Comparison of ENCODE assay signal across 8 cellular contexts in genomic region chr11:64165482-64165841, GRCh38. TPM values are rescaled to one million over a fixed set of nuclear protein-coding genes. Genes with fewer than 3 reads are reported as not detected.
DNase-seq lines count a peak whose midpoint lies in the region; ATAC-seq and TF ChIP-seq lines count a peak whose summit lies in the region.

No MANE protein-coding gene starts in this region.

- no peaks in the 10 kb centered on the region for H3K9me3 ChIP-seq in OCI-LY7 (ENCODE audit: low read length)
- H3K9me3 ChIP-seq in mucosa of stomach (ENCODE audit: control insufficient read depth, low read length): no peaks in the 10 kb centered on the region

- no peak overlapping the region for H3K27ac ChIP-seq in OCI-LY7 (ENCODE audit: low read depth, low read length, poor library complexity, severe bottlenecking)

- no peaks in the 10 kb centered on the region for H3K79me2 ChIP-seq in OCI-LY7 (ENCODE audit: insufficient read depth, low read depth, low read length)

- H3K4me1 Mint-ChIP-seq in dendritic cell treated with granulocyte-macrophage colony-stimulating factor and Interleukin-4, amounts not matched to agents 40 ng/mL and 50 ng/mL, for 4 days (ENCODE audit: low read depth): peaks cover 14% of the 10 kb centered on the region

- H3K4me3 ChIP-seq in OCI-LY7 (ENCODE audit: low read depth, low read length, poor library complexity, severe bottlenecking) (peak overlapping the region; percentile 67), mucosa of stomach (ENCODE audit: low read length) (peak overlapping the region; percentile 47)

- DNase-seq in activated CD4-positive, alpha-beta T cell treated with anti-CD3 and anti-CD28 coated beads for 48 hours: peak; percentile 37
- DNase-seq in activated CD4-positive, alpha-beta T cell treated with anti-CD3 and anti-CD28 coated beads for 1 hour: no peak
- peak; percentile 18 for DNase-seq in OCI-LY7 (ENCODE audit: low spot score)
- DNase-seq in NCI-H128 (lab: John Stamatoyannopoulos, UW; ENCODE audit: unreplicated experiment): no peak
- DNase-seq in activated gamma-delta T cell treated with Interleukin-2 at 50 U/mL for 16 hours: no peak

- H3K4me1 ChIP-seq in OCI-LY7 (ENCODE audit: insufficient read depth, low read length, poor library complexity, severe bottlenecking): peaks cover 19% of the 10 kb centered on the region
- peaks cover 16% of the 10 kb centered on the region for H3K4me1 ChIP-seq in mucosa of stomach (ENCODE audit: control insufficient read depth, insufficient read depth, low read length)

- no peaks in the 10 kb centered on the region for H3K9me2 ChIP-seq in OCI-LY7 (ENCODE audit: insufficient read depth, low read length)

- BruUV-seq in OCI-LY7 (replicated peaks; lab: Mats Ljungman, UMichigan): no TSS peak

- TF ChIP-seq CTCF in OCI-LY7 (conservative IDR thresholded peaks at IDR 0.05; ENCODE audit: low read length): no peak

- ATAC-seq in GM18861 (IDR thresholded peaks at IDR 0.05; ENCODE audit: unreplicated experiment): no peak

- intact Hi-C loops in OCI-LY7 (cut with micrococcal nuclease; ENCODE audit: unreplicated experiment): no loop called here
- intact Hi-C loops in dendritic cell treated with granulocyte-macrophage colony-stimulating factor and Interleukin-4, amounts not matched to agents 40 ng/mL and 50 ng/mL, for 4 days (cut with micrococcal nuclease): no loop called here

- H3K4me2 ChIP-seq in OCI-LY7 (ENCODE audit: low read length): peak overlapping the region; percentile 63

- POLR2A ChIA-PET in OCI-LY7 (lab: Charles Lee): interaction anchor here (1.0 kb wide), 1 partner anchor 42 kb away, joined by 3 read pairs; no protein-coding TSS in a partner anchor

- peak overlapping the region; percentile 91; the same call in 1 of the 2 replicates for H2AFZ ChIP-seq in OCI-LY7 (ENCODE audit: low read length)

- H3K36me3 ChIP-seq in OCI-LY7 (ENCODE audit: insufficient read depth, low read length) (no peaks in the 10 kb centered on the region), mucosa of stomach (ENCODE audit: control insufficient read depth, insufficient read depth, low read length) (no peaks in the 10 kb centered on the region)

- peak overlapping the region; percentile 25 for H3K9ac ChIP-seq in mucosa of stomach (ENCODE audit: low read length)

- no peaks in the 10 kb centered on the region for H3K27me3 ChIP-seq in mucosa of stomach (ENCODE audit: control insufficient read depth, insufficient read depth, low read length)

- peak overlapping the region; percentile 81 for H3K4me3 Mint-ChIP-seq in dendritic cell treated with granulocyte-macrophage colony-stimulating factor and Interleukin-4, amounts not matched to agents 40 ng/mL and 50 ng/mL, for 4 days

- no peaks in the 10 kb centered on the region for H3K36me3 Mint-ChIP-seq in dendritic cell treated with granulocyte-macrophage colony-stimulating factor and Interleukin-4, amounts not matched to agents 40 ng/mL and 50 ng/mL, for 4 days (ENCODE audit: low read depth)

- CTCF ChIA-PET in OCI-LY7 (lab: Charles Lee; ENCODE audit: unreplicated experiment): no interaction called here

- no peaks in the 10 kb centered on the region for H3K9me3 Mint-ChIP-seq in dendritic cell treated with granulocyte-macrophage colony-stimulating factor and Interleukin-4, amounts not matched to agents 40 ng/mL and 50 ng/mL, for 4 days

- peak overlapping the region; percentile 63 for H3K27ac Mint-ChIP-seq in dendritic cell treated with granulocyte-macrophage colony-stimulating factor and Interleukin-4, amounts not matched to agents 40 ng/mL and 50 ng/mL, for 4 days

- H4K20me1 ChIP-seq in OCI-LY7 (ENCODE audit: insufficient read depth, low read length): no peaks in the 10 kb centered on the region

- H3K27me3 Mint-ChIP-seq in dendritic cell treated with granulocyte-macrophage colony-stimulating factor and Interleukin-4, amounts not matched to agents 40 ng/mL and 50 ng/mL, for 4 days: peaks cover 13% of the 10 kb centered on the region

RNA-seq across cellular contexts. Expression of gene MACROD1, which starts 0.5 kb away (rescaled TPM):
- 24.8 and 25.4 TPM in 2 replicates for total RNA-seq in OCI-LY7 (2014; rRNA removed; shearing (Covaris generic))
- 14.4 and 14.7 TPM in 2 replicates for total RNA-seq in OCI-LY7 (2022)

RNA-seq across cellular contexts. Expression of gene STIP1, which starts 20.5 kb away (rescaled TPM):
- 271 and 309 TPM in 2 replicates for total RNA-seq in OCI-LY7 (2014; rRNA removed; shearing (Covaris generic))
- 186 and 240 TPM in 2 replicates for total RNA-seq in OCI-LY7 (2022)

RNA-seq across cellular contexts. Expression of gene FERMT3, which starts 41.1 kb away (rescaled TPM):
- total RNA-seq in OCI-LY7 (2014; rRNA removed; shearing (Covaris generic)): 116 and 120 TPM in 2 replicates
- 167 and 201 TPM in 2 replicates for total RNA-seq in OCI-LY7 (2022)

Comparison
In these comparisons a context has a peak if more than half of its experiments do, and no peak if none do; other contexts are left out.
1. DNase-seq: peak in activated CD4-positive, alpha-beta T cell treated with anti-CD3 and anti-CD28 coated beads for 48 hours (single experiment) and OCI-LY7 (single experiment); none in activated CD4-positive, alpha-beta T cell treated with anti-CD3 and anti-CD28 coated beads for 1 hour (single experiment), NCI-H128 (single experiment) and activated gamma-delta T cell treated with Interleukin-2 at 50 U/mL for 16 hours (single experiment).